23 cellular contexts compared by ENCODE assay signal in genomic region chr3:142000341-142000870, GRCh38.
"Had no signal": no experiment of that assay in that cellular context is flagged by ENCODE, and none has a peak within 500 bp of the region (broad histone marks: within the 10 kb centered on the region; RNA-seq: fewer than 3 reads in every experiment).

No MANE protein-coding gene starts in this region.

- H3K27me3 Mint-ChIP-seq: activated CD4-positive, alpha-beta memory T cell treated with anti-CD3 and anti-CD28 coated beads for 36 hours; activated naive CD4-positive, alpha-beta T cell treated with anti-CD3 and anti-CD28 coated beads, Interleukin-2, amount 10 ng/mL, durations not matched to agents 7 days and 5 days; dendritic cell treated with granulocyte-macrophage colony-stimulating factor and Interleukin-4, amounts not matched to agents 40 ng/mL and 50 ng/mL, for 4 days; memory B cell had no signal

- H3K36me3 ChIP-seq: cardiac muscle cell had no signal

- H3K9me3 Mint-ChIP-seq: activated CD4-positive, alpha-beta memory T cell treated with anti-CD3 and anti-CD28 coated beads for 36 hours; activated naive CD4-positive, alpha-beta T cell treated with anti-CD3 and anti-CD28 coated beads, Interleukin-2, amount 10 ng/mL, durations not matched to agents 7 days and 5 days; activated T-cell treated with anti-CD3 and anti-CD28 coated beads, Interleukin-2, amount 50 U/mL, for 72 hours; dendritic cell treated with granulocyte-macrophage colony-stimulating factor and Interleukin-4, amounts not matched to agents 40 ng/mL and 50 ng/mL, for 4 days; memory B cell; T-helper 1 cell treated with Interleukin-12 subunit alpha and Interleukin-12 subunit beta and Interleukin-4 antibody, amounts not matched to agents 30 μg/mL and 1 μg/mL, for 36 hours had no signal

- H3K27ac Mint-ChIP-seq: activated CD4-positive, alpha-beta memory T cell treated with anti-CD3 and anti-CD28 coated beads for 36 hours; activated naive CD4-positive, alpha-beta T cell treated with anti-CD3 and anti-CD28 coated beads, Interleukin-2, amount 10 ng/mL, durations not matched to agents 7 days and 5 days; activated T-cell treated with anti-CD3 and anti-CD28 coated beads, Interleukin-2, amount 50 U/mL, for 72 hours; dendritic cell treated with granulocyte-macrophage colony-stimulating factor and Interleukin-4, amounts not matched to agents 40 ng/mL and 50 ng/mL, for 4 days; memory B cell; T-helper 1 cell treated with Interleukin-12 subunit alpha and Interleukin-12 subunit beta and Interleukin-4 antibody, amounts not matched to agents 30 μg/mL and 1 μg/mL, for 36 hours had no signal

- FAIRE-seq: islet of Langerhans had no signal

- H3K9me3 ChIP-seq: body of pancreas, heart left ventricle, testis, upper lobe of right lung had no signal

- H3K4me3 ChIP-seq: body of pancreas, cardiac muscle cell, heart left ventricle, smooth muscle cell, testis, upper lobe of right lung had no signal

- H3K4me3 Mint-ChIP-seq: activated CD4-positive, alpha-beta memory T cell treated with anti-CD3 and anti-CD28 coated beads for 36 hours; activated naive CD4-positive, alpha-beta T cell treated with anti-CD3 and anti-CD28 coated beads, Interleukin-2, amount 10 ng/mL, durations not matched to agents 7 days and 5 days; activated T-cell treated with anti-CD3 and anti-CD28 coated beads, Interleukin-2, amount 50 U/mL, for 72 hours; dendritic cell treated with granulocyte-macrophage colony-stimulating factor and Interleukin-4, amounts not matched to agents 40 ng/mL and 50 ng/mL, for 4 days; memory B cell; T-helper 1 cell treated with Interleukin-12 subunit alpha and Interleukin-12 subunit beta and Interleukin-4 antibody, amounts not matched to agents 30 μg/mL and 1 μg/mL, for 36 hours had no signal

- H3K4me2 ChIP-seq: smooth muscle cell had no signal

- H3K27me3 ChIP-seq: body of pancreas, cardiac muscle cell, heart left ventricle, testis, upper lobe of right lung had no signal

- H3K4me1 ChIP-seq: body of pancreas, upper lobe of right lung had no signal

- ATAC-seq: activated T-cell treated with anti-CD3 and anti-CD28 coated beads, Interleukin-2, amount 50 U/mL, for 72 hours; body of pancreas; sciatic nerve; upper lobe of right lung had no signal

- DNase-seq: activated CD4-positive, alpha-beta memory T cell treated with anti-CD3 and anti-CD28 coated beads for 36 hours; activated CD4-positive, alpha-beta T cell treated with anti-CD3 and anti-CD28 coated beads for 4 hours; activated CD4-positive, CD25-positive, alpha-beta regulatory T cell; activated effector memory CD4-positive, alpha-beta T cell treated with Interleukin-2 at 50 U/mL for 16 hours; activated naive CD4-positive, alpha-beta T cell treated with anti-CD3 and anti-CD28 coated beads, Interleukin-2, amount 10 ng/mL, durations not matched to agents 7 days and 5 days; activated T-cell treated with anti-CD3 and anti-CD28 coated beads, Interleukin-2, amount 50 U/mL, for 72 hours; amygdala; body of pancreas; effector CD8-positive, alpha-beta T cell; heart left ventricle; nucleus accumbens; stimulated activated CD4-positive, alpha-beta T cell treated with anti-CD3 and anti-CD28 coated beads, Interleukin-15, amount 100 ng/mL, for 24 hours; stimulated activated CD4-positive, alpha-beta T cell treated with anti-CD3 and anti-CD28 coated beads, Interleukin-4, amount 100 ng/mL, for 1 hour; stimulated activated naive CD4-positive, alpha-beta T cell; testis; upper lobe of right lung had no signal

- H3K36me3 Mint-ChIP-seq: activated CD4-positive, alpha-beta memory T cell treated with anti-CD3 and anti-CD28 coated beads for 36 hours; activated naive CD4-positive, alpha-beta T cell treated with anti-CD3 and anti-CD28 coated beads, Interleukin-2, amount 10 ng/mL, durations not matched to agents 7 days and 5 days had no signal

- H3K4me1 Mint-ChIP-seq: activated naive CD4-positive, alpha-beta T cell treated with anti-CD3 and anti-CD28 coated beads, Interleukin-2, amount 10 ng/mL, durations not matched to agents 7 days and 5 days had no signal

- H3K27ac ChIP-seq: body of pancreas, cardiac muscle cell, heart left ventricle, testis, upper lobe of right lung had no signal
